9 cellular contexts compared by ENCODE assay signal in the genomic region with DNA sequence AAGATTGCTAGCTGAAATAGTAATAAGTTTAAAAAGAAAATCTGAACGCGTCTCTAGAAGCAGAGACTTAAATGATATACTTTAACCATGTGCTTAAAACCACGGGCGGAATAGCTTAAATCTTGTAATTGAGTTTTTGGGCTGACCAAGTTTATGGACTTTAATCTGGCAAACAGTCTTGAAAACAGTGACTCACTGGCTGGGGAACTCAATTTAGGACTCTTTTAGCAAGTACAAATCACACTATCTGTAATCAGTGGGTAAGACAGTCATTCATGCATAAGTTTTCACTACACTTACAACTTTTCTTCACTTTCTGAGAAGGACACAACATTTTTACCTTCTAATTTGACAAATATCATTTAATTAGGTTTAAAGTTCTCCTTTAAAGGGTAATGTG. TPM values are rescaled to one million over a fixed set of nuclear protein-coding genes. Genes with fewer than 3 reads are reported as not detected.
A peak's percentile ranks its signal among the peaks of the same experiment; 100 is the strongest.
DNase-seq lines count a peak whose midpoint lies in the region; ATAC-seq and TF ChIP-seq lines count a peak whose summit lies in the region.
"Had no signal": no experiment of that assay in that cellular context is flagged by ENCODE, and none has a peak within 500 bp of the region (broad histone marks: within the 10 kb centered on the region; RNA-seq: fewer than 3 reads in every experiment).

No MANE protein-coding gene starts in this region.

- DNase-seq in BE2C (no peak), M059J (ENCODE audit: low read depth) (peak; percentile 75), epithelial cell of proximal tubule (ENCODE audit: low read depth) (peak; percentile 49), neural crest cell (ENCODE audit: low read depth, low spot score) (no peak), SIG-M5 treated with dmso at 0.1 percent for 504 hours (lab: John Stamatoyannopoulos, UW; ENCODE audit: unreplicated experiment) (no peak), SW 1271 (lab: John Stamatoyannopoulos, UW) (no peak), NCI-H1930 (lab: John Stamatoyannopoulos, UW) (no peak)

- H3K4me1 Mint-ChIP-seq in neural crest cell: peaks cover 16% of the 10 kb centered on the region

- ATAC-seq in GM21528 (IDR thresholded peaks at IDR 0.05; ENCODE audit: low FRiP score, unreplicated experiment): no peak

- no peaks in the 10 kb centered on the region for H3K9me3 Mint-ChIP-seq in neural crest cell

- H3K9me3 ChIP-seq in BE2C: no peaks in the 10 kb centered on the region

- H3K4me3 ChIP-seq in BE2C (ENCODE audit: low read depth, low read length) (peak overlapping the region; percentile 45), epithelial cell of proximal tubule (ENCODE audit: low read depth, low read length) (peak overlapping the region; percentile 47)

- H3K36me3 ChIP-seq in BE2C: peaks cover 21% of the 10 kb centered on the region

- H3K27me3 Mint-ChIP-seq in neural crest cell (ENCODE audit: low read depth): peaks cover 52% of the 10 kb centered on the region

- H3K36me3 Mint-ChIP-seq in neural crest cell (ENCODE audit: low read depth): peaks cover 47% of the 10 kb centered on the region

- TF ChIP-seq CTCF in BE2C (IDR thresholded peaks at IDR 0.05; ENCODE audit: low read depth, low read length) (no peak), epithelial cell of proximal tubule (conservative IDR thresholded peaks at IDR 0.05; ENCODE audit: low read depth, low read length) (no peak), neural crest cell (conservative IDR thresholded peaks at IDR 0.05) (no peak)

- peaks cover 2% of the 10 kb centered on the region; the same call in 1 of the 2 replicates for H3K4me1 ChIP-seq in BE2C

- H3K4me3 Mint-ChIP-seq in neural crest cell: peak overlapping the region; percentile 39

- no peak overlapping the region for H3K27ac Mint-ChIP-seq in neural crest cell (ENCODE audit: unreplicated experiment)
- H3K27ac Mint-ChIP-seq: IgD-negative memory B cell had no signal

- H3K27me3 ChIP-seq in BE2C: peaks cover 7% of the 10 kb centered on the region; the same call in 1 of the 2 replicates

RNA-seq across cellular contexts. Expression of a gene that starts 26.8 kb away (rescaled TPM):
- 9.6 TPM for polyA plus RNA-seq in BE2C (2012; ENCODE audit: insufficient read depth, insufficient read length, low read depth)
- 10.6 and 22.6 TPM in 2 replicates for total RNA-seq in M059J (2014; rRNA removed; shearing (Covaris generic))
- 10.0 and 12.5 TPM in 2 replicates for total RNA-seq in epithelial cell of proximal tubule
- 22.2 and 26.9 TPM in 2 replicates for total RNA-seq in neural crest cell

RNA-seq across cellular contexts. Expression of a gene that starts 46.6 kb away (rescaled TPM):
- polyA plus RNA-seq in BE2C (2012; ENCODE audit: insufficient read depth, insufficient read length, low read depth): 118 TPM
- 0.39 and 0.76 TPM in 2 replicates for total RNA-seq in M059J (2014; rRNA removed; shearing (Covaris generic))
- total RNA-seq in epithelial cell of proximal tubule (3.3 and 4.4 TPM in 2 replicates), neural crest cell (1.2 and 2.5 TPM in 2 replicates)

Comparison
In these comparisons a context has a peak if more than half of its experiments do, and no peak if none do; other contexts are left out.
1. DNase-seq: peak in M059J (single experiment) and epithelial cell of proximal tubule (single experiment); none in BE2C (single experiment), neural crest cell (single experiment), SIG-M5 treated with dmso at 0.1 percent for 504 hours (single experiment), SW 1271 (0 of 2) and NCI-H1930 (0 of 2).